Comparison of ENCODE assay signal across 21 cellular contexts in genomic region chr5:539469-540214, GRCh38. TPM values are rescaled to one million over a fixed set of nuclear protein-coding genes. Genes with fewer than 3 reads are reported as not detected.
DNase-seq lines count a peak whose midpoint lies in the region; ATAC-seq and TF ChIP-seq lines count a peak whose summit lies in the region.
"Had no signal": no experiment of that assay in that cellular context is flagged by ENCODE, and none has a peak within 500 bp of the region (broad histone marks: within the 10 kb centered on the region; RNA-seq: fewer than 3 reads in every experiment).

No MANE protein-coding gene starts in this region.

- H3K27me3 ChIP-seq in BE2C, result no peaks in the 10 kb centered on the region
- peaks cover 33% of the 10 kb centered on the region for H3K27me3 ChIP-seq in RWPE2 (ENCODE audit: insufficient read depth, poor library complexity, severe bottlenecking)
- peaks cover 0 to 48% (median 0%) of the 10 kb centered on the region in 3 experiments for H3K27me3 ChIP-seq in neuronal stem cell (ENCODE audit: control insufficient read depth in 3 of 3, insufficient read depth in 3 of 3, low read depth in 1 of 3, low read length in 3 of 3)
- no peaks in the 10 kb centered on the region for H3K27me3 ChIP-seq in H7 (ENCODE audit: control insufficient read depth, insufficient read depth, low read length)

- no peak for TF ChIP-seq CTCF in BE2C (IDR thresholded peaks at IDR 0.05; ENCODE audit: low read depth, low read length)
- no peak for TF ChIP-seq CTCF in RWPE2 (IDR thresholded peaks at IDR 0.05; ENCODE audit: poor library complexity, severe bottlenecking)

- H3K23ac ChIP-seq in neuronal stem cell (ENCODE audit: low read depth, low read length, poor library complexity), result peak overlapping the region; percentile 52

- peak overlapping the region; percentile 90 for H3K14ac ChIP-seq in neuronal stem cell (ENCODE audit: low read length)

- no peak overlapping the region for H3K4me2 ChIP-seq in neuronal stem cell (ENCODE audit: insufficient read depth, low read length, poor library complexity, severe bottlenecking)
- H3K4me2 ChIP-seq: SK-N-SH had no signal

- peak overlapping the region; percentile 43 for H2BK15ac ChIP-seq in neuronal stem cell (ENCODE audit: low read length)

- DNase-seq in NCI-H748 (lab: John Stamatoyannopoulos, UW; ENCODE audit: unreplicated experiment) (peak; percentile 71), NCI-H748 treated with DMSO at 0.1 percent for 48 hours (lab: John Stamatoyannopoulos, UW) (no peak), BE2C (peak; percentile 5), RWPE2 (ENCODE audit: low spot score) (peak; percentile 57), neuronal stem cell (ENCODE audit: low spot score) (no peak), superior temporal gyrus (ENCODE audit: extremely low spot score) (no peak), H7 (no peak)
- no peak for DNase-seq in stimulated activated effector memory CD8-positive, alpha-beta T cell treated with anti-CD3 and anti-CD28 coated beads, Interleukin-12 subunit alpha, Interleukin-12 subunit beta, amount 100 ng/mL, for 72 hours (ENCODE audit: low spot score in 2 of 2)
- DNase-seq: activated CD4-positive, alpha-beta T cell treated with anti-CD3 and anti-CD28 coated beads, Interleukin-2, amount 50 U/mL, for 4 hours; activated effector memory CD4-positive, alpha-beta T cell treated with Interleukin-2 at 50 U/mL for 16 hours; AML-193; DMS79; effector memory CD8-positive, alpha-beta T cell; foreskin fibroblast; GF-D8; HFFc6; NCI-H1105 treated with DMSO at 0.1 percent for 48 hours; SK-N-SH had no signal

- peaks cover 3% of the 10 kb centered on the region for H3K79me1 ChIP-seq in neuronal stem cell (ENCODE audit: low read depth, low read length)

- H3K9me3 ChIP-seq in BE2C (no peaks in the 10 kb centered on the region), RWPE2 (ENCODE audit: severe bottlenecking) (no peaks in the 10 kb centered on the region), neuronal stem cell (replicated peaks in 1 of 2; ENCODE audit: control insufficient read depth in 2 of 2, insufficient read depth in 1 of 2, low read depth in 1 of 2, low read length in 2 of 2) (no peaks in the 10 kb centered on the region)
- H3K9me3 ChIP-seq: SK-N-SH had no signal

- H2AK5ac ChIP-seq in neuronal stem cell (ENCODE audit: low read depth, low read length), result peak overlapping the region; percentile 36

- no peak overlapping the region for H2BK120ac ChIP-seq in neuronal stem cell (ENCODE audit: low read depth, low read length)

- H3K4ac ChIP-seq in neuronal stem cell (ENCODE audit: low read length), result no peak overlapping the region

- H3K4me1 Mint-ChIP-seq in stimulated activated effector memory CD8-positive, alpha-beta T cell treated with anti-CD3 and anti-CD28 coated beads, Interleukin-12 subunit alpha, Interleukin-12 subunit beta, amount 100 ng/mL, for 72 hours, result peaks cover 27% of the 10 kb centered on the region

- no peak overlapping the region for H4K8ac ChIP-seq in neuronal stem cell (ENCODE audit: low read depth, low read length)

- H3K36me3 Mint-ChIP-seq in stimulated activated effector memory CD8-positive, alpha-beta T cell treated with anti-CD3 and anti-CD28 coated beads, Interleukin-12 subunit alpha, Interleukin-12 subunit beta, amount 100 ng/mL, for 72 hours, result no peaks in the 10 kb centered on the region
- H3K36me3 Mint-ChIP-seq: brain had no signal

- WGBS in neuronal stem cell (ENCODE audit: extremely low coverage in 2 of 2, insufficient read length in 2 of 2, insufficient replicate concordance in 1 of 2), 2 donors, result no CpG with 5 or more reads among the region's 27 CpGs

- H3K9ac ChIP-seq in neuronal stem cell (ENCODE audit: low read depth, low read length, poor library complexity), result no peak overlapping the region
- H3K9ac ChIP-seq: SK-N-SH had no signal

- H3K27ac ChIP-seq in RWPE2 (ENCODE audit: poor library complexity, severe bottlenecking) (no peak overlapping the region), neuronal stem cell (replicated peaks; ENCODE audit: low read length) (no peak overlapping the region)
- H3K27ac ChIP-seq: VCaP had no signal

- H3K27ac Mint-ChIP-seq in stimulated activated effector memory CD8-positive, alpha-beta T cell treated with anti-CD3 and anti-CD28 coated beads, Interleukin-12 subunit alpha, Interleukin-12 subunit beta, amount 100 ng/mL, for 72 hours, result no peak overlapping the region
- H3K27ac Mint-ChIP-seq: HFFc6 had no signal

- H2BK5ac ChIP-seq in neuronal stem cell (ENCODE audit: low read length), result peak overlapping the region; percentile 60

- H3K4me3 Mint-ChIP-seq in stimulated activated effector memory CD8-positive, alpha-beta T cell treated with anti-CD3 and anti-CD28 coated beads, Interleukin-12 subunit alpha, Interleukin-12 subunit beta, amount 100 ng/mL, for 72 hours, result no peak overlapping the region
- H3K4me3 Mint-ChIP-seq: brain; effector memory CD8-positive, alpha-beta T cell; HFFc6; neural crest cell had no signal

- H3K4me1 ChIP-seq in BE2C, result no peaks in the 10 kb centered on the region
- H3K4me1 ChIP-seq in RWPE2 (ENCODE audit: insufficient read depth, poor library complexity, severe bottlenecking), result no peaks in the 10 kb centered on the region
- peaks cover 17 to 18% of the 10 kb centered on the region in 2 donors for H3K4me1 ChIP-seq in neuronal stem cell (ENCODE audit: control insufficient read depth in 2 of 2, insufficient read depth in 1 of 2, low read depth in 1 of 2, low read length in 2 of 2)

- H3K18ac ChIP-seq in neuronal stem cell (ENCODE audit: low read length), result peak overlapping the region; percentile 80

- no peak overlapping the region for H4K91ac ChIP-seq in neuronal stem cell (ENCODE audit: low read depth, low read length, poor library complexity)

- peak; percentile 22; the same call in 2 of the 3 replicates for ATAC-seq in RWPE2 (ENCODE audit: low read depth)
- no peak for ATAC-seq in stimulated activated effector memory CD8-positive, alpha-beta T cell treated with anti-CD3 and anti-CD28 coated beads, Interleukin-12 subunit alpha, Interleukin-12 subunit beta, amount 100 ng/mL, for 72 hours
- ATAC-seq: effector memory CD8-positive, alpha-beta T cell had no signal

- no peak overlapping the region for H2BK12ac ChIP-seq in neuronal stem cell (ENCODE audit: low read length)

- H2AFZ ChIP-seq in neuronal stem cell (ENCODE audit: low read length), result peak overlapping the region; percentile 20

- H3K9me3 Mint-ChIP-seq in stimulated activated effector memory CD8-positive, alpha-beta T cell treated with anti-CD3 and anti-CD28 coated beads, Interleukin-12 subunit alpha, Interleukin-12 subunit beta, amount 100 ng/mL, for 72 hours, result no peaks in the 10 kb centered on the region
- H3K9me3 Mint-ChIP-seq: brain; effector memory CD8-positive, alpha-beta T cell; HFFc6; neural crest cell had no signal

- H3K4me3 ChIP-seq in BE2C (ENCODE audit: low read depth, low read length) (no peak overlapping the region), RWPE2 (ENCODE audit: severe bottlenecking) (no peak overlapping the region), neuronal stem cell (ENCODE audit: low read length in 2 of 2) (no peak overlapping the region), H7 (ENCODE audit: insufficient read depth, low read depth, low read length) (no peak overlapping the region)

- no peaks in the 10 kb centered on the region for H3K36me3 ChIP-seq in BE2C
- no peaks in the 10 kb centered on the region for H3K36me3 ChIP-seq in RWPE2 (ENCODE audit: low read depth)
- no peaks in the 10 kb centered on the region for H3K36me3 ChIP-seq in neuronal stem cell (replicated peaks in 1 of 2; ENCODE audit: control insufficient read depth in 2 of 2, insufficient read depth in 2 of 2, low read length in 2 of 2)
- H3K36me3 ChIP-seq in H7 (replicated peaks; ENCODE audit: control insufficient read depth, insufficient read depth, low read length), result no peaks in the 10 kb centered on the region

RNA-seq across cellular contexts. Expression of gene SLC9A3, which starts 15.4 kb away (rescaled TPM):
- 2.3 TPM for polyA plus RNA-seq in BE2C (2012; ENCODE audit: insufficient read depth, insufficient read length, low read depth)
- 3.3 TPM for polyA plus RNA-seq in neuronal stem cell (2013, experiment 1 of 2)
- 3.2 TPM for polyA plus RNA-seq in neuronal stem cell (2013, experiment 2 of 2)
- 1.8 and 3.3 TPM in 2 replicates for total RNA-seq in H7 (2014; rRNA removed; shearing (Covaris generic))

Comparison
In these comparisons a context has a peak if more than half of its experiments do, and no peak if none do; other contexts are left out.
1. DNase-seq: peak in NCI-H748 (single experiment), BE2C (single experiment) and RWPE2 (single experiment); none in NCI-H748 treated with DMSO at 0.1 percent for 48 hours (single experiment), neuronal stem cell (single experiment), superior temporal gyrus (single experiment), stimulated activated effector memory CD8-positive, alpha-beta T cell treated with anti-CD3 and anti-CD28 coated beads, Interleukin-12 subunit alpha, Interleukin-12 subunit beta, amount 100 ng/mL, for 72 hours (0 of 2) and H7 (single experiment).